In the genomic region with DNA sequence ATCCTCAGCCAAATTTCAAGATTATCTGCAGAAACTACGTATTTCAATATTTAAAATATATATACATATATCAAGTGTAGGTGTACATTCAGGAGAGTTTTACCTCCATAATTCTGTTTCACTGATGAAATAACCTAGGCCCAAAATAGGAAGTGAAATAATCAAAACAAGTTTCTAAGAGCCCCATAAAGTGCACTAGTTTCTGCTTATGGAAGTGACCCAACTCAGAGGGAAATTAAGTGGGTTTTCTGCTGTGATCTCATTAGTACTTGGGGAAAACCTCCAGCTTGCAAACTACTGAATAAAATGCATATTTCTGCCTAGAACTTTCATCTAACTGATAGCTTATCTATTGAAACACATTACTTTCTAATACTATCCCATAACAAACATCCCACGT, we compare ENCODE assay signal across 14 cellular contexts. TPM values are rescaled to one million over a fixed set of nuclear protein-coding genes. Genes with fewer than 3 reads are reported as not detected.
DNase-seq lines count a peak whose midpoint lies in the region; ATAC-seq and TF ChIP-seq lines count a peak whose summit lies in the region.
"Had no signal": no experiment of that assay in that cellular context is flagged by ENCODE, and none has a peak within 500 bp of the region (broad histone marks: within the 10 kb centered on the region; RNA-seq: fewer than 3 reads in every experiment).

No MANE protein-coding gene starts in this region.

- H3K9me3 Mint-ChIP-seq in WTC11, result peaks cover 4% of the 10 kb centered on the region; the same call in 1 of the 2 replicates
- H3K9me3 Mint-ChIP-seq: activated naive CD8-positive, alpha-beta T cell treated with anti-CD3 and anti-CD28 coated beads, Interleukin-2, amount 50 U/mL, for 24 hours; stimulated activated naive CD8-positive, alpha-beta T cell treated with anti-CD3 and anti-CD28 coated beads, Interleukin-15, amount 100 ng/mL, for 72 hours had no signal

- no peaks in the 10 kb centered on the region for H3K36me3 Mint-ChIP-seq in WTC11

- H3K36me3 ChIP-seq in BE2C, result no peaks in the 10 kb centered on the region
- H3K36me3 ChIP-seq: BLaER1 had no signal

- no peaks in the 10 kb centered on the region for H3K27me3 ChIP-seq in BE2C
- H3K27me3 ChIP-seq: BLaER1 had no signal

- no peaks in the 10 kb centered on the region for H3K27me3 Mint-ChIP-seq in WTC11 (ENCODE audit: low read depth)

- H3K4me1 ChIP-seq in BE2C, result no peaks in the 10 kb centered on the region
- H3K4me1 ChIP-seq: BLaER1 had no signal

- peak; percentile 42 for DNase-seq in MV-4-11 (lab: John Stamatoyannopoulos, UW)
- no peak for DNase-seq in BE2C
- no peak for DNase-seq in NCI-H2171 treated with DMSO at 0.1 percent for 48 hours (lab: John Stamatoyannopoulos, UW)
- no peak for DNase-seq in WTC11 (ENCODE audit: low spot score)
- DNase-seq in iPS-NIHi11 (ENCODE audit: low spot score), result no peak
- DNase-seq: activated naive CD8-positive, alpha-beta T cell treated with anti-CD3 and anti-CD28 coated beads, Interleukin-2, amount 50 U/mL, for 24 hours; left ventricle myocardium superior; NCI-H1417 treated with DMSO at 0.1 percent for 48 hours; occipital lobe; stimulated activated naive CD8-positive, alpha-beta T cell treated with anti-CD3 and anti-CD28 coated beads, Interleukin-15, amount 100 ng/mL, for 72 hours had no signal

- H3K4me1 Mint-ChIP-seq in WTC11, result no peaks in the 10 kb centered on the region

- peak; percentile 88 for ATAC-seq in GM18517 (IDR thresholded peaks at IDR 0.05; ENCODE audit: unreplicated experiment)
- ATAC-seq in GM21390 (IDR thresholded peaks at IDR 0.05; ENCODE audit: unreplicated experiment), result peak; percentile 90
- peak; percentile 83 for ATAC-seq in HG02981 (IDR thresholded peaks at IDR 0.05; ENCODE audit: unreplicated experiment)
- no peak for ATAC-seq in WTC11
- ATAC-seq: activated naive CD8-positive, alpha-beta T cell treated with anti-CD3 and anti-CD28 coated beads, Interleukin-2, amount 50 U/mL, for 24 hours; left ventricle myocardium superior; stimulated activated naive CD8-positive, alpha-beta T cell treated with anti-CD3 and anti-CD28 coated beads, Interleukin-15, amount 100 ng/mL, for 72 hours had no signal

- no peak overlapping the region for H3K27ac Mint-ChIP-seq in WTC11
- H3K27ac Mint-ChIP-seq: activated naive CD8-positive, alpha-beta T cell treated with anti-CD3 and anti-CD28 coated beads, Interleukin-2, amount 50 U/mL, for 24 hours; stimulated activated naive CD8-positive, alpha-beta T cell treated with anti-CD3 and anti-CD28 coated beads, Interleukin-15, amount 100 ng/mL, for 72 hours had no signal

- TF ChIP-seq CTCF in BE2C (IDR thresholded peaks at IDR 0.05; ENCODE audit: low read depth, low read length), result no peak
- TF ChIP-seq CTCF in WTC11 (IDR thresholded peaks at IDR 0.05), result no peak

- no peak overlapping the region for H3K4me3 ChIP-seq in BE2C (ENCODE audit: low read depth, low read length)
- H3K4me3 ChIP-seq: BLaER1 had no signal

- POLR2A ChIA-PET in WTC11 (lab: Charles Lee), result no interaction called here

- no peaks in the 10 kb centered on the region for H3K9me3 ChIP-seq in BE2C
- H3K9me3 ChIP-seq: BLaER1 had no signal

- CTCF ChIA-PET in WTC11 (lab: Charles Lee), result no interaction called here

- no peak overlapping the region for H3K4me3 Mint-ChIP-seq in WTC11
- H3K4me3 Mint-ChIP-seq: activated naive CD8-positive, alpha-beta T cell treated with anti-CD3 and anti-CD28 coated beads, Interleukin-2, amount 50 U/mL, for 24 hours; stimulated activated naive CD8-positive, alpha-beta T cell treated with anti-CD3 and anti-CD28 coated beads, Interleukin-15, amount 100 ng/mL, for 72 hours had no signal

TF ChIP-seq in WTC11, 78 proteins besides CTCF, POLR2A, EP300 and RAD21:
- TF ChIP-seq JUN (CRISPR knock-in tag; IDR thresholded peaks at IDR 0.05), result no peak

RNA-seq across cellular contexts. Expression of gene MIR17HG, which starts 45.4 kb away (rescaled TPM):
- 1.9 TPM for polyA plus RNA-seq in BE2C (2012; ENCODE audit: insufficient read depth, insufficient read length, low read depth)
- 33.4 to 37.1 TPM (median 36.7 TPM) in 3 replicates for total RNA-seq in WTC11 (2021)
